8 cellular contexts compared by ENCODE assay signal in the genomic region with DNA sequence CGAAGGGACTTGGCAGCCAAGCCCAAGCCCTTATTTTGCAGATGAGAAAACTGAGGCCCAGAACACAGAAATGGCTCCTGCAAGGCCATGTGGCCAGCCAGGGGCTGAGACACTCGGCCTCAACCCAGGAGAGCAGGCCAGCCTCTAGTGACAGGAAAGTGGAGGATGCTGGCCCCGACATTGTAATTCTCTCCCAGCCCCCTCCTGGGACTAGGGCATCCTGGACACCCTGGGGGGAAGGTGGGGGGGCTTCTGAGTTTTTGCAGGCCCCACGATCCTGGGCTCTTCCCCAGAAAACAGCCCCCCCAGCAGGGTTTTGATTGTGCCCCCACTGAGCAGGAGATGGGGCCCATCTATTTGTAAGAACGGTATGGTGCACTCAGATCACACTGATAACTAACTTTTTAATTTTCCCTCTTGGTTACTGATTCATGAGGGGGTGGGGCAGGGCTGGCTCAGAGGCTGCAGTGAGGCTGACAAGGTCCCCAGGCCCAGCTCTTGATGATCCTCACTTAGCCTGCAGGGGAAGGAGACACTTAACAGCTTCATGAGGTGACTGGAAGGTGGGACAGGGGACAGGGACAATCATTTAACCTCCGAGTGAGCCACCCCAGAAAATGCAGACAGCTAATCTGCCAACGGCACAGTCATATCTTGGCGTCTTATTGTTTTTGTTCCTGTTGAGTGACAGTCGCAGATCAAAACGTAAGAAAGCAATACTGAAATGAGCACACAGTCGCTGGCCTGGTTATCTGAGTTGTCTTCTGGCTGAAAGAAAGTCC. TPM values are rescaled to one million over a fixed set of nuclear protein-coding genes. Genes with fewer than 3 reads are reported as not detected.
DNase-seq lines count a peak whose midpoint lies in the region; ATAC-seq and TF ChIP-seq lines count a peak whose summit lies in the region.

No MANE protein-coding gene starts in this region.

- ATAC-seq in left cardiac atrium (no peak), T-helper 17 cell (peak; percentile 33), GM18498 (IDR thresholded peaks at IDR 0.05; ENCODE audit: unreplicated experiment) (no peak)

- H3K4me3 Mint-ChIP-seq in T-helper 17 cell: peak overlapping the region; percentile 84

- TF ChIP-seq CTCF in esophagus muscularis mucosa (IDR thresholded peaks at IDR 0.05): no peak

- TF ChIP-seq EP300 in esophagus muscularis mucosa (IDR thresholded peaks at IDR 0.05): no peak

- H3K27me3 Mint-ChIP-seq in T-helper 17 cell: no peaks in the 10 kb centered on the region

- intact Hi-C loops in left cardiac atrium (cut with DNase I): no loop called here
- intact Hi-C loops in cardiac septum (cut with DNase I): loop anchor here (5.0 to 10.0 kb wide), 3 partner anchors 130 to 387 kb away; no protein-coding TSS in a partner anchor
- intact Hi-C loops in esophagus muscularis mucosa (cut with DNase I): no loop called here

- DNase-seq in left cardiac atrium: peak; percentile 26
- no peak for DNase-seq in cardiac septum (ENCODE audit: low spot score)
- DNase-seq in T-helper 17 cell: no peak
- DNase-seq in esophagus muscularis mucosa (ENCODE audit: extremely low spot score): no peak
- DNase-seq in stimulated activated CD4-positive, alpha-beta T cell treated with anti-CD3 and anti-CD28 coated beads, Interleukin-4, amount 100 ng/mL, for 48 hours (ENCODE audit: low read depth in 2 of 2): peak; percentile 49 to 50
- no peak for DNase-seq in Kasumi-1 (lab: John Stamatoyannopoulos, UW)
- DNase-seq in iPS-NIHi7 (ENCODE audit: extremely low spot score): no peak

- no peaks in the 10 kb centered on the region for H3K9me3 ChIP-seq in T-helper 17 cell (ENCODE audit: control insufficient read depth, low read length, poor library complexity, severe bottlenecking)
- no peaks in the 10 kb centered on the region for H3K9me3 ChIP-seq in esophagus muscularis mucosa

- peak overlapping the region; percentile 98 for H3K27ac Mint-ChIP-seq in T-helper 17 cell

- H3K36me3 Mint-ChIP-seq in T-helper 17 cell (ENCODE audit: low read depth): peaks cover 4% of the 10 kb centered on the region

- H3K4me3 ChIP-seq in esophagus muscularis mucosa: no peak overlapping the region

- peaks cover 0 to 4% (median 0%) of the 10 kb centered on the region in 4 donors for H3K36me3 ChIP-seq in esophagus muscularis mucosa

- TF ChIP-seq POLR2A in esophagus muscularis mucosa (IDR thresholded peaks at IDR 0.05; ENCODE audit: low read depth): no peak

- H3K27me3 ChIP-seq in esophagus muscularis mucosa: no peaks in the 10 kb centered on the region

- WGBS in esophagus muscularis mucosa: 62% methylated on average over 10 of the region's 11 CpGs

- H3K27ac ChIP-seq in esophagus muscularis mucosa (replicated peaks in 1 of 4): peak overlapping the region; percentile 83 to 97 (median 88)

- peaks cover 82% of the 10 kb centered on the region for H3K4me1 Mint-ChIP-seq in T-helper 17 cell

- H3K4me1 ChIP-seq in esophagus muscularis mucosa: peaks cover 100% of the 10 kb centered on the region in 4 donors

RNA-seq across cellular contexts. Expression of a gene that starts 18.9 kb away (rescaled TPM):
- 10 to 100 TPM; 17.1 to 49.0 TPM for total RNA-seq in left cardiac atrium
- total RNA-seq in cardiac septum: 42.4 TPM
- 100 to 1,000 TPM; 161 to 181 TPM for total RNA-seq in T-helper 17 cell
- 10 to 100 TPM; 22.5 to 54.9 (median 40.0) TPM for total RNA-seq in esophagus muscularis mucosa

Comparison
In these comparisons a context has a peak if more than half of its experiments do, and no peak if none do; other contexts are left out.
1. DNase-seq: peak in left cardiac atrium (single experiment) and stimulated activated CD4-positive, alpha-beta T cell treated with anti-CD3 and anti-CD28 coated beads, Interleukin-4, amount 100 ng/mL, for 48 hours (2 of 2); none in cardiac septum (single experiment), T-helper 17 cell (0 of 3), esophagus muscularis mucosa (single experiment), Kasumi-1 (0 of 2) and iPS-NIHi7 (single experiment).